Comparison of ENCODE assay signal across 12 cellular contexts in the genomic region with DNA sequence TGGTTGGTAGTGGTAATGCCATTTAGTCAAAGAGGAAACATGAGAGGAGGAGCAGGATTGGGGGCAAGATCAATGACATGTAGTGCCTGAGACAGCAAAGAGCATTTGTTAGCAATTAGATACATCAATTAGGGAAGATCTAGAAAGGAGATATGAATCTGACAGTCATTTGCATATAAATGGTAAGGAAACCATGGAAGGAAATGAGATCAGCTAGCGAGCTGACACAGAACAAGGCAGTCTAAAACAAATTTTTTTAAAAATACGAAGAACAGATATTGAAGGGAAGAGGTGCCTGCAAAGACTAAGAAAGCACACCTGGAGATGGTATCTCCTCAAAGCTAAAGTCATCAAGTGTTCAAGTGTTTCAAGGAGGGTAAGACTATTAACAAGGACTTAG. TPM values are rescaled to one million over a fixed set of nuclear protein-coding genes. Genes with fewer than 3 reads are reported as not detected.
A peak's percentile ranks its signal among the peaks of the same experiment; 100 is the strongest.
DNase-seq lines count a peak whose midpoint lies in the region; ATAC-seq and TF ChIP-seq lines count a peak whose summit lies in the region.
"Had no signal": no experiment of that assay in that cellular context is flagged by ENCODE, and none has a peak within 500 bp of the region (broad histone marks: within the 10 kb centered on the region; RNA-seq: fewer than 3 reads in every experiment).

No MANE protein-coding gene starts in this region.

- H3K79me2 ChIP-seq in GM23338 (replicated peaks; ENCODE audit: insufficient read depth) = peaks cover 47% of the 10 kb centered on the region

- H3K9me3 ChIP-seq in BLaER1 (peaks cover 24% of the 10 kb centered on the region), mesenchymal stem cell (ENCODE audit: control insufficient read depth, low read length) (no peaks in the 10 kb centered on the region)
- H3K9me3 ChIP-seq: heart left ventricle, uterus had no signal

- no peaks in the 10 kb centered on the region for H3K9me2 ChIP-seq in GM23338 (ENCODE audit: insufficient read depth)

- no peak overlapping the region for H4K91ac ChIP-seq in mesenchymal stem cell (ENCODE audit: low read length)

- no peak for TF ChIP-seq CTCF in GM23338 (conservative IDR thresholded peaks at IDR 0.05; ENCODE audit: low read depth in 2 of 2)

- H3K27ac ChIP-seq in BLaER1 (no peak overlapping the region), GM23338 (ENCODE audit: low read depth) (no peak overlapping the region), mesenchymal stem cell (ENCODE audit: low read length, poor library complexity, severe bottlenecking) (no peak overlapping the region)
- H3K27ac ChIP-seq: uterus had no signal

- no peak overlapping the region for H2BK15ac ChIP-seq in mesenchymal stem cell (ENCODE audit: low read depth, poor library complexity, severe bottlenecking)

- peak overlapping the region; percentile 19 for H2BK120ac ChIP-seq in mesenchymal stem cell (ENCODE audit: low read depth, low read length)

- H3K18ac ChIP-seq in mesenchymal stem cell (ENCODE audit: low read depth in 1 of 2, low read length in 2 of 2) = no peak overlapping the region

- peaks cover 30% of the 10 kb centered on the region for H3K4me1 Mint-ChIP-seq in GM23338
- peaks cover 30% of the 10 kb centered on the region for H3K4me1 Mint-ChIP-seq in activated T-helper 17 cell treated with anti-CD3 and anti-CD28 coated beads, Interleukin-2, amount 50 U/mL, for 72 hours

- WGBS in mesenchymal stem cell = 94% methylated on average over 2 of the region's 2 CpGs

- H4K8ac ChIP-seq in mesenchymal stem cell (ENCODE audit: low read length) = no peak overlapping the region

- H3K9ac ChIP-seq in BLaER1 (no peak overlapping the region), mesenchymal stem cell (ENCODE audit: low read length) (no peak overlapping the region)

- H4K20me1 ChIP-seq in BLaER1 = peaks cover 22% of the 10 kb centered on the region; the same call in 1 of the 2 replicates
- H4K20me1 ChIP-seq in GM23338 (replicated peaks; ENCODE audit: insufficient read depth) = peaks cover 27% of the 10 kb centered on the region; the same call in 1 of the 2 replicates

- H3K79me1 ChIP-seq in mesenchymal stem cell (replicated peaks; ENCODE audit: low read length, poor library complexity, severe bottlenecking) = peaks cover 9% of the 10 kb centered on the region

- no peak overlapping the region for H3K27ac Mint-ChIP-seq in GM23338
- H3K27ac Mint-ChIP-seq in activated T-helper 17 cell treated with anti-CD3 and anti-CD28 coated beads, Interleukin-2, amount 50 U/mL, for 72 hours = peak overlapping the region; percentile 26

- no peak overlapping the region for H2BK12ac ChIP-seq in mesenchymal stem cell (ENCODE audit: low read length in 2 of 2)

- H3K4me1 ChIP-seq in BLaER1 = peaks cover 38% of the 10 kb centered on the region
- H3K4me1 ChIP-seq in GM23338 (ENCODE audit: insufficient read depth) = peaks cover 37% of the 10 kb centered on the region
- peaks cover 1% of the 10 kb centered on the region for H3K4me1 ChIP-seq in mesenchymal stem cell (ENCODE audit: control insufficient read depth, insufficient read depth, low read depth, low read length)

- H3K4me3 Mint-ChIP-seq in GM23338 = no peak overlapping the region; the same call in 2 of the 3 replicates
- no peak overlapping the region for H3K4me3 Mint-ChIP-seq in activated T-helper 17 cell treated with anti-CD3 and anti-CD28 coated beads, Interleukin-2, amount 50 U/mL, for 72 hours

- H3K27me3 ChIP-seq in BLaER1 (no peaks in the 10 kb centered on the region), GM23338 (ENCODE audit: insufficient read depth) (no peaks in the 10 kb centered on the region), mesenchymal stem cell (ENCODE audit: control insufficient read depth in 1 of 2, insufficient read depth in 1 of 2, low read length in 2 of 2) (no peaks in the 10 kb centered on the region)
- H3K27me3 ChIP-seq: heart left ventricle, uterus had no signal

- no peaks in the 10 kb centered on the region for H3F3A ChIP-seq in GM23338 (replicated peaks; ENCODE audit: low read depth)

- H2AK5ac ChIP-seq in mesenchymal stem cell (ENCODE audit: low read length, severe bottlenecking) = no peak overlapping the region

- H3K14ac ChIP-seq in mesenchymal stem cell (ENCODE audit: low read length in 2 of 2) = no peak overlapping the region

- ATAC-seq in GM23338 = no peak
- no peak for ATAC-seq in activated T-helper 17 cell treated with anti-CD3 and anti-CD28 coated beads, Interleukin-2, amount 50 U/mL, for 72 hours (replicated peaks)
- no peak for ATAC-seq in HG02588 (IDR thresholded peaks at IDR 0.05; ENCODE audit: unreplicated experiment)
- ATAC-seq in HG02763 (IDR thresholded peaks at IDR 0.05; ENCODE audit: unreplicated experiment) = no peak
- ATAC-seq in HG02678 (IDR thresholded peaks at IDR 0.05; ENCODE audit: unreplicated experiment) = no peak
- ATAC-seq: heart left ventricle had no signal

- H3K36me3 Mint-ChIP-seq in GM23338 (ENCODE audit: low read depth) = peaks cover 63% of the 10 kb centered on the region
- H3K36me3 Mint-ChIP-seq in activated T-helper 17 cell treated with anti-CD3 and anti-CD28 coated beads, Interleukin-2, amount 50 U/mL, for 72 hours (ENCODE audit: low read depth) = no peaks in the 10 kb centered on the region

- H3K4me2 ChIP-seq in BLaER1 (peak overlapping the region; percentile 85; the same call in 1 of the 2 replicates), GM23338 (peak overlapping the region; percentile 91; the same call in 1 of the 2 replicates), mesenchymal stem cell (ENCODE audit: low read length, poor library complexity, severe bottlenecking) (peak overlapping the region; percentile 6)

- no peaks in the 10 kb centered on the region for H3K9me3 Mint-ChIP-seq in GM23338
- no peaks in the 10 kb centered on the region for H3K9me3 Mint-ChIP-seq in activated T-helper 17 cell treated with anti-CD3 and anti-CD28 coated beads, Interleukin-2, amount 50 U/mL, for 72 hours

- no peak overlapping the region for H2BK5ac ChIP-seq in mesenchymal stem cell (ENCODE audit: low read depth, low read length, poor library complexity, severe bottlenecking)

- no peak overlapping the region for H3K23ac ChIP-seq in mesenchymal stem cell (ENCODE audit: low read length in 2 of 2)

- DNase-seq in GM23338 (ENCODE audit: low spot score) (no peak), mesenchymal stem cell (no peak), NOMO-1 treated with dmso at 0.1 percent for 144 hours (lab: John Stamatoyannopoulos, UW; ENCODE audit: unreplicated experiment) (no peak)
- DNase-seq: effector CD8-positive, alpha-beta T cell; heart left ventricle; KG1; uterus had no signal

- H3K4me3 ChIP-seq in BLaER1 = no peak overlapping the region
- no peak overlapping the region for H3K4me3 ChIP-seq in GM23338
- no peak overlapping the region for H3K4me3 ChIP-seq in mesenchymal stem cell (ENCODE audit: insufficient read depth in 1 of 2, low read depth in 1 of 2, low read length in 2 of 2)
- H3K4me3 ChIP-seq: uterus had no signal

- H3K36me3 ChIP-seq in BLaER1 = peaks cover 77% of the 10 kb centered on the region
- peaks cover 30% of the 10 kb centered on the region for H3K36me3 ChIP-seq in GM23338 (ENCODE audit: insufficient read depth)
- H3K36me3 ChIP-seq in mesenchymal stem cell (ENCODE audit: control insufficient read depth in 1 of 2, insufficient read depth in 2 of 2, low read depth in 1 of 2, low read length in 2 of 2) = peaks cover 9 to 83% of the 10 kb centered on the region in 2 experiments
- H3K36me3 ChIP-seq: uterus had no signal

- H3K27me3 Mint-ChIP-seq in GM23338 (ENCODE audit: insufficient read depth, low read depth, poor library complexity) = no peaks in the 10 kb centered on the region
- H3K27me3 Mint-ChIP-seq in activated T-helper 17 cell treated with anti-CD3 and anti-CD28 coated beads, Interleukin-2, amount 50 U/mL, for 72 hours = no peaks in the 10 kb centered on the region

- H3K4ac ChIP-seq in mesenchymal stem cell (ENCODE audit: low read depth in 1 of 2, low read length in 2 of 2) = no peak overlapping the region

- H2AFZ ChIP-seq in GM23338 (no peak overlapping the region), mesenchymal stem cell (ENCODE audit: low read depth, low read length) (no peak overlapping the region)

TF ChIP-seq in GM23338, 12 proteins besides CTCF, POLR2A, EP300 and RAD21:
- TF ChIP-seq POLR2AphosphoS5 (IDR thresholded peaks at IDR 0.05; ENCODE audit: low read depth) (0 out of 2 replicates have a peak, but pooled peaks have one; percentile 2), EZH2 (IDR thresholded peaks at IDR 0.05; ENCODE audit: low read depth, unreplicated experiment) (no peak)

RNA-seq across cellular contexts. Expression of a gene that starts 4.6 kb away (rescaled TPM):
- total RNA-seq in GM23338 (2014; rRNA removed; shearing (Covaris generic)) = 7.0 and 10.6 TPM in 2 replicates
- 5.0 and 7.2 TPM in 2 replicates for polyA plus RNA-seq in GM23338 (2016; fragmentation: Nextera tagmentation; extraction: Ambion mirVana)
- total RNA-seq in activated T-helper 17 cell treated with anti-CD3 and anti-CD28 coated beads, Interleukin-2, amount 50 U/mL, for 72 hours = 10 to 100 TPM; 14.8 to 21.0 TPM
- 10.1 TPM for polyA plus RNA-seq in mesenchymal stem cell (2013, experiment 1 of 2)
- 10.4 TPM for polyA plus RNA-seq in mesenchymal stem cell (2013, experiment 2 of 2)

RNA-seq across cellular contexts. Expression of a gene that starts 5.0 kb away (rescaled TPM):
- total RNA-seq in GM23338 (2014; rRNA removed; shearing (Covaris generic)) = 52.0 and 58.0 TPM in 2 replicates
- polyA plus RNA-seq in GM23338 (2016; fragmentation: Nextera tagmentation; extraction: Ambion mirVana) = 31.7 and 32.4 TPM in 2 replicates
- total RNA-seq in activated T-helper 17 cell treated with anti-CD3 and anti-CD28 coated beads, Interleukin-2, amount 50 U/mL, for 72 hours = 10 to 100 TPM; 47.5 to 62.2 TPM
- 18.0 TPM for polyA plus RNA-seq in mesenchymal stem cell (2013, experiment 1 of 2)
- 17.2 TPM for polyA plus RNA-seq in mesenchymal stem cell (2013, experiment 2 of 2)

RNA-seq across cellular contexts. Expression of a gene that starts 43.5 kb away (rescaled TPM):
- 6.7 and 7.1 TPM in 2 replicates for total RNA-seq in GM23338 (2014; rRNA removed; shearing (Covaris generic))
- 1.8 and 2.3 TPM in 2 replicates for polyA plus RNA-seq in GM23338 (2016; fragmentation: Nextera tagmentation; extraction: Ambion mirVana)
- 10 to 100 TPM; 12.3 to 12.8 TPM for total RNA-seq in activated T-helper 17 cell treated with anti-CD3 and anti-CD28 coated beads, Interleukin-2, amount 50 U/mL, for 72 hours
- polyA plus RNA-seq in mesenchymal stem cell (2013, experiment 1 of 2) = 4.2 TPM
- 3.7 TPM for polyA plus RNA-seq in mesenchymal stem cell (2013, experiment 2 of 2)

Comparison
In these comparisons a context has a peak if more than half of its experiments do, and no peak if none do; other contexts are left out.
1. H3K4me2 ChIP-seq: peak in every context shown above with its lines; median percentile 91 in GM23338; 85 in BLaER1; 6 in mesenchymal stem cell.